8 cellular contexts compared by ENCODE assay signal in the genomic region with DNA sequence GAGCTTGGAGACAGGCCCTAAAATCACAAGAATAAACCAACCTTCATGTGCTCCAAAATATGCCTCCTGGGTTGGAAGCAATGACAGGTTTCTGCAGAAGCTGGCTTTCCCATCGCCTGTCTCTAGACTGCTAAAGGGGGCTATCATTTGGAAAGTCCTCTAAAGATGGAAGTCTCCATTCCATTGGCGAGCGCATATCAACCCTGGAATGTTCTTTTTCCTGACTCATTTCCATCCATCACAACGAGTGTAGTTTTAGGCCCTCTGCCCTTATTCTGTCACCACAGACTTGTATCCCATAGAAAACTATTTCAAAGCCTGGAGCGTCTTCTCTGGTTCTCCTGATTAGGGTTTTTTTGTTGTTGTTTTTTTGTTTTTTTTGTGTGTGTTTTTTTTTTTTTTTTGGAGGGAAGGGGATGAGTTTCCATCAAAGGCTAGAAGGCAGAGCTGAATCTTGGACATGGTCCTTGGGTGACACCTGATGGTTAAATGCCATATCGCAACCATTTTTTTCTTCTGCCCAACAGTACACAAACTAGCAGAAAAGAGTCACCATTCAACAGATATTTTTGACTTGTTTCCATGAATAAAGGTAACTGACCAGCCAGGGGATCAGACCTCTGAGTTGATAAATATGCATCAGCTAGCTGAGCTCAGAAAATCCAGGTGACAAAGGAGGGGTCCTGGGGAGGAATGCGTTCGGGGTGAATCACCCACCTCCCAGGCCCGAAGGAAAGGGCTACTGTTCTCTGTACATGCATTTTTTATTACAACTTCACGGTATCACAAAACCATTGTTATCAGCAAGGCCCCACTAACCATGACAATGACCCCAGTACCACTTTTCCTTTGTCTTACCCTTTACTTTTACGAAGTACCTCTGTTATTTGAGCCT. TPM values are rescaled to one million over a fixed set of nuclear protein-coding genes. Genes with fewer than 3 reads are reported as not detected.
DNase-seq lines count a peak whose midpoint lies in the region; ATAC-seq and TF ChIP-seq lines count a peak whose summit lies in the region.

No MANE protein-coding gene starts in this region.

- no peaks in the 10 kb centered on the region for H3K9me3 Mint-ChIP-seq in stimulated activated effector memory CD8-positive, alpha-beta T cell treated with anti-CD3 and anti-CD28 coated beads, Interleukin-12 subunit alpha, Interleukin-12 subunit beta, amount 100 ng/mL, for 72 hours

- no peaks in the 10 kb centered on the region for H3K36me3 ChIP-seq in right lobe of liver

- no peak overlapping the region for H3K27ac ChIP-seq in right lobe of liver

- no peaks in the 10 kb centered on the region for H3K4me1 ChIP-seq in right lobe of liver

- intact Hi-C loops in right lobe of liver (cut with DNase I) = loop anchor here (5.0 to 10.0 kb wide), 2 partner anchors 229 to 232 kb away; no protein-coding TSS in a partner anchor

- no peak overlapping the region for H3K27ac Mint-ChIP-seq in stimulated activated effector memory CD8-positive, alpha-beta T cell treated with anti-CD3 and anti-CD28 coated beads, Interleukin-12 subunit alpha, Interleukin-12 subunit beta, amount 100 ng/mL, for 72 hours

- H3K4me1 Mint-ChIP-seq in stimulated activated effector memory CD8-positive, alpha-beta T cell treated with anti-CD3 and anti-CD28 coated beads, Interleukin-12 subunit alpha, Interleukin-12 subunit beta, amount 100 ng/mL, for 72 hours = no peaks in the 10 kb centered on the region

- ATAC-seq in right lobe of liver (peak; percentile 65 to 78 (median 70)), HG03565 (IDR thresholded peaks at IDR 0.05; ENCODE audit: unreplicated experiment) (no peak), HG02571 (IDR thresholded peaks at IDR 0.05; ENCODE audit: unreplicated experiment) (no peak)
- ATAC-seq in stimulated activated effector memory CD8-positive, alpha-beta T cell treated with anti-CD3 and anti-CD28 coated beads, Interleukin-12 subunit alpha, Interleukin-12 subunit beta, amount 100 ng/mL, for 72 hours = no peak

- DNase-seq in COLO668 (lab: John Stamatoyannopoulos, UW; ENCODE audit: unreplicated experiment) (peak; percentile 3), H4 (ENCODE audit: low spot score) (peak; percentile 59), NCI-H774 (lab: John Stamatoyannopoulos, UW) (peak; percentile 48), cerebellum (ENCODE audit: low spot score) (peak; percentile 83), right lobe of liver (no peak)
- no peak for DNase-seq in stimulated activated effector memory CD8-positive, alpha-beta T cell treated with anti-CD3 and anti-CD28 coated beads, Interleukin-12 subunit alpha, Interleukin-12 subunit beta, amount 100 ng/mL, for 72 hours (ENCODE audit: low spot score in 2 of 2)

- H3K36me3 Mint-ChIP-seq in stimulated activated effector memory CD8-positive, alpha-beta T cell treated with anti-CD3 and anti-CD28 coated beads, Interleukin-12 subunit alpha, Interleukin-12 subunit beta, amount 100 ng/mL, for 72 hours = no peaks in the 10 kb centered on the region

- no peaks in the 10 kb centered on the region for H3K27me3 ChIP-seq in right lobe of liver

- no peak for TF ChIP-seq POLR2A in right lobe of liver (IDR thresholded peaks at IDR 0.05)

- WGBS in right lobe of liver (ENCODE audit: insufficient coverage, low coverage, low lambda C conversion rate, missing lambda C conversion rate) = 43% methylated on average over 10 of the region's 11 CpGs

- H3K9me3 ChIP-seq in right lobe of liver = no peaks in the 10 kb centered on the region

- no peak overlapping the region for H3K4me3 Mint-ChIP-seq in stimulated activated effector memory CD8-positive, alpha-beta T cell treated with anti-CD3 and anti-CD28 coated beads, Interleukin-12 subunit alpha, Interleukin-12 subunit beta, amount 100 ng/mL, for 72 hours

- peak; percentile 56 to 64 (median 62) for TF ChIP-seq CTCF in right lobe of liver (IDR thresholded peaks at IDR 0.05)

- H3K4me3 ChIP-seq in right lobe of liver = no peak overlapping the region

RNA-seq across cellular contexts. Expression of a gene that starts 40.5 kb away (rescaled TPM):
- total RNA-seq in H4 (2014; rRNA removed; shearing (Covaris generic)) = 0.02 TPM in 1 of 2 replicates, not detected in the other
- total RNA-seq in cerebellum (2.9 TPM), right lobe of liver (under 1 TPM in 2 of 6 experiments, not detected in 4; 0.09 to 0.25 TPM)

Comparison
In these comparisons a context has a peak if more than half of its experiments do, and no peak if none do; other contexts are left out.
1. DNase-seq: peak in COLO668 (single experiment), H4 (single experiment), NCI-H774 (single experiment) and cerebellum (single experiment); none in right lobe of liver (0 of 3) and stimulated activated effector memory CD8-positive, alpha-beta T cell treated with anti-CD3 and anti-CD28 coated beads, Interleukin-12 subunit alpha, Interleukin-12 subunit beta, amount 100 ng/mL, for 72 hours (0 of 2).
2. ATAC-seq: peak in right lobe of liver (4 of 4); none in stimulated activated effector memory CD8-positive, alpha-beta T cell treated with anti-CD3 and anti-CD28 coated beads, Interleukin-12 subunit alpha, Interleukin-12 subunit beta, amount 100 ng/mL, for 72 hours (single experiment), HG03565 (single experiment) and HG02571 (single experiment).